1 cellular context compared by ENCODE assay signal in genomic region chr1:1299686-1300351, GRCh38.
TF ChIP-seq lines count a peak whose summit lies in the region.

No MANE protein-coding gene starts in this region.

TF ChIP-seq in HepG2, 621 proteins besides CTCF, POLR2A, EP300 and RAD21 (continued from another document):
- TF ChIP-seq, protein P1, sequence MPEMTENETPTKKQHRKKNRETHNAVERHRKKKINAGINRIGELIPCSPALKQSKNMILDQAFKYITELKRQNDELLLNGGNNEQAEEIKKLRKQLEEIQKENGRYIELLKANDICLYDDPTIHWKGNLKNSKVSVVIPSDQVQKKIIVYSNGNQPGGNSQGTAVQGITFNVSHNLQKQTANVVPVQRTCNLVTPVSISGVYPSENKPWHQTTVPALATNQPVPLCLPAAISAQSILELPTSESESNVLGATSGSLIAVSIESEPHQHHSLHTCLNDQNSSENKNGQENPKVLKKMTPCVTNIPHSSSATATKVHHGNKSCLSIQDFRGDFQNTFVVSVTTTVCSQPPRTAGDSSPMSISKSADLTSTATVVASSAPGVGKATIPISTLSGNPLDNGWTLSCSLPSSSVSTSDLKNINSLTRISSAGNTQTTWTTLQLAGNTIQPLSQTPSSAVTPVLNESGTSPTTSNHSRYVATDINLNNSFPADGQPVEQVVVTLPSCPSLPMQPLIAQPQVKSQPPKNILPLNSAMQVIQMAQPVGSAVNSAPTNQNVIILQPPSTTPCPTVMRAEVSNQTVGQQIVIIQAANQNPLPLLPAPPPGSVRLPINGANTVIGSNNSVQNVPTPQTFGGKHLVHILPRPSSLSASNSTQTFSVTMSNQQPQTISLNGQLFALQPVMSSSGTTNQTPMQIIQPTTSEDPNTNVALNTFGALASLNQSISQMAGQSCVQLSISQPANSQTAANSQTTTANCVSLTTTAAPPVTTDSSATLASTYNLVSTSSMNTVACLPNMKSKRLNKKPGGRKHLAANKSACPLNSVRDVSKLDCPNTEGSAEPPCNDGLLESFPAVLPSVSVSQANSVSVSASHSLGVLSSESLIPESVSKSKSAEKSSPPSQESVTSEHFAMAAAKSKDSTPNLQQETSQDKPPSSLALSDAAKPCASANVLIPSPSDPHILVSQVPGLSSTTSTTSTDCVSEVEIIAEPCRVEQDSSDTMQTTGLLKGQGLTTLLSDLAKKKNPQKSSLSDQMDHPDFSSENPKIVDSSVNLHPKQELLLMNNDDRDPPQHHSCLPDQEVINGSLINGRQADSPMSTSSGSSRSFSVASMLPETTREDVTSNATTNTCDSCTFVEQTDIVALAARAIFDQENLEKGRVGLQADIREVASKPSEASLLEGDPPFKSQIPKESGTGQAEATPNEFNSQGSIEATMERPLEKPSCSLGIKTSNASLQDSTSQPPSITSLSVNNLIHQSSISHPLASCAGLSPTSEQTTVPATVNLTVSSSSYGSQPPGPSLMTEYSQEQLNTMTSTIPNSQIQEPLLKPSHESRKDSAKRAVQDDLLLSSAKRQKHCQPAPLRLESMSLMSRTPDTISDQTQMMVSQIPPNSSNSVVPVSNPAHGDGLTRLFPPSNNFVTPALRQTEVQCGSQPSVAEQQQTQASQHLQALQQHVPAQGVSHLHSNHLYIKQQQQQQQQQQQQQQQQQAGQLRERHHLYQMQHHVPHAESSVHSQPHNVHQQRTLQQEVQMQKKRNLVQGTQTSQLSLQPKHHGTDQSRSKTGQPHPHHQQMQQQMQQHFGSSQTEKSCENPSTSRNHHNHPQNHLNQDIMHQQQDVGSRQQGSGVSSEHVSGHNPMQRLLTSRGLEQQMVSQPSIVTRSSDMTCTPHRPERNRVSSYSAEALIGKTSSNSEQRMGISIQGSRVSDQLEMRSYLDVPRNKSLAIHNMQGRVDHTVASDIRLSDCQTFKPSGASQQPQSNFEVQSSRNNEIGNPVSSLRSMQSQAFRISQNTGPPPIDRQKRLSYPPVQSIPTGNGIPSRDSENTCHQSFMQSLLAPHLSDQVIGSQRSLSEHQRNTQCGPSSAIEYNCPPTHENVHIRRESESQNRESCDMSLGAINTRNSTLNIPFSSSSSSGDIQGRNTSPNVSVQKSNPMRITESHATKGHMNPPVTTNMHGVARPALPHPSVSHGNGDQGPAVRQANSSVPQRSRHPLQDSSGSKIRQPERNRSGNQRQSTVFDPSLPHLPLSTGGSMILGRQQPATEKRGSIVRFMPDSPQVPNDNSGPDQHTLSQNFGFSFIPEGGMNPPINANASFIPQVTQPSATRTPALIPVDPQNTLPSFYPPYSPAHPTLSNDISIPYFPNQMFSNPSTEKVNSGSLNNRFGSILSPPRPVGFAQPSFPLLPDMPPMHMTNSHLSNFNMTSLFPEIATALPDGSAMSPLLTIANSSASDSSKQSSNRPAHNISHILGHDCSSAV (CRISPR knock-in tag; IDR thresholded peaks at IDR 0.05; ENCODE audit: borderline replicate concordance), result no peak
- TF ChIP-seq ZNF343 (CRISPR knock-in tag; IDR thresholded peaks at IDR 0.05) (no peak), HNRNPLL (IDR thresholded peaks at IDR 0.05; ENCODE audit: low read depth, low read length, poor library complexity, severe bottlenecking) (peak; percentile 14), TARDBP (CRISPR knock-in tag; IDR thresholded peaks at IDR 0.05) (no peak), ZNF33B (CRISPR knock-in tag; IDR thresholded peaks at IDR 0.05) (no peak), AGO2 (optimal IDR thresholded peaks at IDR 0.05; ENCODE audit: low read depth, low read length) (peak; percentile 78), HIVEP1 (CRISPR knock-in tag; IDR thresholded peaks at IDR 0.05) (no peak), PLRG1 (conservative IDR thresholded peaks at IDR 0.05) (no peak), STAT6 (CRISPR knock-in tag; IDR thresholded peaks at IDR 0.05; ENCODE audit: borderline replicate concordance) (no peak), STAG1 (CRISPR knock-in tag; IDR thresholded peaks at IDR 0.05) (0 out of 2 replicates have a peak, but pooled peaks have one; percentile 24), HMG20A (CRISPR knock-in tag; IDR thresholded peaks at IDR 0.05; ENCODE audit: borderline replicate concordance) (no peak), ZNF552 (CRISPR knock-in tag; IDR thresholded peaks at IDR 0.05; ENCODE audit: borderline replicate concordance) (no peak), HOXA3 (CRISPR knock-in tag; IDR thresholded peaks at IDR 0.05) (0 out of 2 replicates have a peak, but pooled peaks have one; percentile 11), SP140L (CRISPR knock-in tag; IDR thresholded peaks at IDR 0.05; ENCODE audit: borderline replicate concordance) (no peak), FIP1L1 (IDR thresholded peaks at IDR 0.05; ENCODE audit: borderline replicate concordance, insufficient read depth, low read depth, low read length) (no peak), ZNF891 (CRISPR knock-in tag; IDR thresholded peaks at IDR 0.05) (no peak), ZNF530 (CRISPR knock-in tag; IDR thresholded peaks at IDR 0.05; ENCODE audit: low read depth) (no peak), KLF15 (CRISPR knock-in tag; IDR thresholded peaks at IDR 0.05; ENCODE audit: borderline replicate concordance) (no peak)
- TF ChIP-seq, protein P2, sequence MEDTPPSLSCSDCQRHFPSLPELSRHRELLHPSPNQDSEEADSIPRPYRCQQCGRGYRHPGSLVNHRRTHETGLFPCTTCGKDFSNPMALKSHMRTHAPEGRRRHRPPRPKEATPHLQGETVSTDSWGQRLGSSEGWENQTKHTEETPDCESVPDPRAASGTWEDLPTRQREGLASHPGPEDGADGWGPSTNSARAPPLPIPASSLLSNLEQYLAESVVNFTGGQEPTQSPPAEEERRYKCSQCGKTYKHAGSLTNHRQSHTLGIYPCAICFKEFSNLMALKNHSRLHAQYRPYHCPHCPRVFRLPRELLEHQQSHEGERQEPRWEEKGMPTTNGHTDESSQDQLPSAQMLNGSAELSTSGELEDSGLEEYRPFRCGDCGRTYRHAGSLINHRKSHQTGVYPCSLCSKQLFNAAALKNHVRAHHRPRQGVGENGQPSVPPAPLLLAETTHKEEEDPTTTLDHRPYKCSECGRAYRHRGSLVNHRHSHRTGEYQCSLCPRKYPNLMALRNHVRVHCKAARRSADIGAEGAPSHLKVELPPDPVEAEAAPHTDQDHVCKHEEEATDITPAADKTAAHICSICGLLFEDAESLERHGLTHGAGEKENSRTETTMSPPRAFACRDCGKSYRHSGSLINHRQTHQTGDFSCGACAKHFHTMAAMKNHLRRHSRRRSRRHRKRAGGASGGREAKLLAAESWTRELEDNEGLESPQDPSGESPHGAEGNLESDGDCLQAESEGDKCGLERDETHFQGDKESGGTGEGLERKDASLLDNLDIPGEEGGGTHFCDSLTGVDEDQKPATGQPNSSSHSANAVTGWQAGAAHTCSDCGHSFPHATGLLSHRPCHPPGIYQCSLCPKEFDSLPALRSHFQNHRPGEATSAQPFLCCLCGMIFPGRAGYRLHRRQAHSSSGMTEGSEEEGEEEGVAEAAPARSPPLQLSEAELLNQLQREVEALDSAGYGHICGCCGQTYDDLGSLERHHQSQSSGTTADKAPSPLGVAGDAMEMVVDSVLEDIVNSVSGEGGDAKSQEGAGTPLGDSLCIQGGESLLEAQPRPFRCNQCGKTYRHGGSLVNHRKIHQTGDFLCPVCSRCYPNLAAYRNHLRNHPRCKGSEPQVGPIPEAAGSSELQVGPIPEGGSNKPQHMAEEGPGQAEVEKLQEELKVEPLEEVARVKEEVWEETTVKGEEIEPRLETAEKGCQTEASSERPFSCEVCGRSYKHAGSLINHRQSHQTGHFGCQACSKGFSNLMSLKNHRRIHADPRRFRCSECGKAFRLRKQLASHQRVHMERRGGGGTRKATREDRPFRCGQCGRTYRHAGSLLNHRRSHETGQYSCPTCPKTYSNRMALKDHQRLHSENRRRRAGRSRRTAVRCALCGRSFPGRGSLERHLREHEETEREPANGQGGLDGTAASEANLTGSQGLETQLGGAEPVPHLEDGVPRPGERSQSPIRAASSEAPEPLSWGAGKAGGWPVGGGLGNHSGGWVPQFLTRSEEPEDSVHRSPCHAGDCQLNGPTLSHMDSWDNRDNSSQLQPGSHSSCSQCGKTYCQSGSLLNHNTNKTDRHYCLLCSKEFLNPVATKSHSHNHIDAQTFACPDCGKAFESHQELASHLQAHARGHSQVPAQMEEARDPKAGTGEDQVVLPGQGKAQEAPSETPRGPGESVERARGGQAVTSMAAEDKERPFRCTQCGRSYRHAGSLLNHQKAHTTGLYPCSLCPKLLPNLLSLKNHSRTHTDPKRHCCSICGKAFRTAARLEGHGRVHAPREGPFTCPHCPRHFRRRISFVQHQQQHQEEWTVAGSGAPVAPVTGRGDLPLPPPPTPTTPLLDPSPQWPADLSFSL (CRISPR knock-in tag; IDR thresholded peaks at IDR 0.05), result no peak
- TF ChIP-seq, protein P3, sequence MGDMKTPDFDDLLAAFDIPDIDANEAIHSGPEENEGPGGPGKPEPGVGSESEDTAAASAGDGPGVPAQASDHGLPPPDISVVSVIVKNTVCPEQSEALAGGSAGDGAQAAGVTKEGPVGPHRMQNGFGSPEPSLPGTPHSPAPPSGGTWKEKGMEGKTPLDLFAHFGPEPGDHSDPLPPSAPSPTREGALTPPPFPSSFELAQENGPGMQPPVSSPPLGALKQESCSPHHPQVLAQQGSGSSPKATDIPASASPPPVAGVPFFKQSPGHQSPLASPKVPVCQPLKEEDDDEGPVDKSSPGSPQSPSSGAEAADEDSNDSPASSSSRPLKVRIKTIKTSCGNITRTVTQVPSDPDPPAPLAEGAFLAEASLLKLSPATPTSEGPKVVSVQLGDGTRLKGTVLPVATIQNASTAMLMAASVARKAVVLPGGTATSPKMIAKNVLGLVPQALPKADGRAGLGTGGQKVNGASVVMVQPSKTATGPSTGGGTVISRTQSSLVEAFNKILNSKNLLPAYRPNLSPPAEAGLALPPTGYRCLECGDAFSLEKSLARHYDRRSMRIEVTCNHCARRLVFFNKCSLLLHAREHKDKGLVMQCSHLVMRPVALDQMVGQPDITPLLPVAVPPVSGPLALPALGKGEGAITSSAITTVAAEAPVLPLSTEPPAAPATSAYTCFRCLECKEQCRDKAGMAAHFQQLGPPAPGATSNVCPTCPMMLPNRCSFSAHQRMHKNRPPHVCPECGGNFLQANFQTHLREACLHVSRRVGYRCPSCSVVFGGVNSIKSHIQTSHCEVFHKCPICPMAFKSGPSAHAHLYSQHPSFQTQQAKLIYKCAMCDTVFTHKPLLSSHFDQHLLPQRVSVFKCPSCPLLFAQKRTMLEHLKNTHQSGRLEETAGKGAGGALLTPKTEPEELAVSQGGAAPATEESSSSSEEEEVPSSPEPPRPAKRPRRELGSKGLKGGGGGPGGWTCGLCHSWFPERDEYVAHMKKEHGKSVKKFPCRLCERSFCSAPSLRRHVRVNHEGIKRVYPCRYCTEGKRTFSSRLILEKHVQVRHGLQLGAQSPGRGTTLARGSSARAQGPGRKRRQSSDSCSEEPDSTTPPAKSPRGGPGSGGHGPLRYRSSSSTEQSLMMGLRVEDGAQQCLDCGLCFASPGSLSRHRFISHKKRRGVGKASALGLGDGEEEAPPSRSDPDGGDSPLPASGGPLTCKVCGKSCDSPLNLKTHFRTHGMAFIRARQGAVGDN (CRISPR knock-in tag; IDR thresholded peaks at IDR 0.05), result 0 out of 2 replicates have a peak, but pooled peaks have one; percentile 21
